Comparison of ENCODE assay signal across 9 cellular contexts in genomic region chr19:1045247-1045603, GRCh38. TPM values are rescaled to one million over a fixed set of nuclear protein-coding genes. Genes with fewer than 3 reads are reported as not detected.
DNase-seq lines count a peak whose midpoint lies in the region; ATAC-seq and TF ChIP-seq lines count a peak whose summit lies in the region.
"Had no signal": no experiment of that assay in that cellular context is flagged by ENCODE, and none has a peak within 500 bp of the region (broad histone marks: within the 10 kb centered on the region; RNA-seq: fewer than 3 reads in every experiment).

No MANE protein-coding gene starts in this region.

- H3K4me1 ChIP-seq in colonic mucosa = peaks cover 19% of the 10 kb centered on the region

- H3K4me1 Mint-ChIP-seq in stimulated activated memory B cell treated with anti-CD40 and anti-IgM and Interleukin-4, amounts not matched to agents 10 μg/mL and 1 μg/mL and 100 μg/mL, for 72 hours = peaks cover 24% of the 10 kb centered on the region

- no peaks in the 10 kb centered on the region for H3K36me3 ChIP-seq in colonic mucosa

- no peak overlapping the region for H3K4me3 Mint-ChIP-seq in stimulated activated memory B cell treated with anti-CD40 and anti-IgM and Interleukin-4, amounts not matched to agents 10 μg/mL and 1 μg/mL and 100 μg/mL, for 72 hours

- H3K4me3 ChIP-seq in colonic mucosa = no peak overlapping the region
- H3K4me3 ChIP-seq: SK-N-MC had no signal

- no peaks in the 10 kb centered on the region for H3K27me3 ChIP-seq in colonic mucosa

- in situ Hi-C loops in SK-MEL-5 (cut with HindIII; ENCODE audit: low pct_unique_long_range_greater_than_20kb, low sequenced_read_pairs) = no loop called here

- intact Hi-C loops in colonic mucosa (cut with DNase I) = no loop called here

- H3K9ac ChIP-seq in colonic mucosa (ENCODE audit: low read depth in 2 of 2, low read length in 2 of 2) = no peak overlapping the region

- peak; percentile 42 for ATAC-seq in stimulated activated memory B cell treated with anti-CD40 and anti-IgM and Interleukin-4, amounts not matched to agents 10 μg/mL and 1 μg/mL and 100 μg/mL, for 72 hours
- ATAC-seq in HG03457 (IDR thresholded peaks at IDR 0.05; ENCODE audit: unreplicated experiment) = no peak
- ATAC-seq in GM21619 (IDR thresholded peaks at IDR 0.05; ENCODE audit: unreplicated experiment) = no peak

- no peaks in the 10 kb centered on the region for H3K9me3 Mint-ChIP-seq in stimulated activated memory B cell treated with anti-CD40 and anti-IgM and Interleukin-4, amounts not matched to agents 10 μg/mL and 1 μg/mL and 100 μg/mL, for 72 hours

- DNase-seq in activated T-cell treated with anti-CD3 and anti-CD28 coated beads for 48 hours (ENCODE audit: low read depth) (peak; percentile 77), activated T-cell treated with anti-CD3 and anti-CD28 coated beads for 4 hours (no peak), SK-MEL-5 (ENCODE audit: low read depth, low spot score) (peak; percentile 46), colonic mucosa (peak; percentile 57), cortex of kidney (lab: John Stamatoyannopoulos, UW) (no peak)

- H3K9me3 ChIP-seq in colonic mucosa = no peaks in the 10 kb centered on the region

- TF ChIP-seq CTCF in colonic mucosa (IDR thresholded peaks at IDR 0.05) = no peak

- H3K36me3 Mint-ChIP-seq in stimulated activated memory B cell treated with anti-CD40 and anti-IgM and Interleukin-4, amounts not matched to agents 10 μg/mL and 1 μg/mL and 100 μg/mL, for 72 hours = peaks cover 26% of the 10 kb centered on the region

- H3K27ac Mint-ChIP-seq in stimulated activated memory B cell treated with anti-CD40 and anti-IgM and Interleukin-4, amounts not matched to agents 10 μg/mL and 1 μg/mL and 100 μg/mL, for 72 hours = no peak overlapping the region

- H3K27ac ChIP-seq in colonic mucosa = no peak overlapping the region
- H3K27ac ChIP-seq: SK-N-MC had no signal

- no peaks in the 10 kb centered on the region for H3K27me3 Mint-ChIP-seq in stimulated activated memory B cell treated with anti-CD40 and anti-IgM and Interleukin-4, amounts not matched to agents 10 μg/mL and 1 μg/mL and 100 μg/mL, for 72 hours

RNA-seq across cellular contexts. Expression of gene ABCA7, which starts 5.3 kb away (rescaled TPM):
- 2.3 and 3.3 TPM in 2 replicates for total RNA-seq in SK-MEL-5 (2014; rRNA removed; shearing (Covaris generic))
- polyA plus RNA-seq in SK-MEL-5 (2015; cell fraction: cytosol; rRNA removed) = 4.8 and 15.0 TPM in 2 replicates
- polyA plus RNA-seq in SK-MEL-5 (2015; cell fraction: nucleus; rRNA removed) = 23.6 and 35.8 TPM in 2 replicates
- 10 to 100 TPM; 23.9 to 31.6 TPM for total RNA-seq in colonic mucosa

RNA-seq across cellular contexts. Expression of gene CNN2, which starts 18.8 kb away (rescaled TPM):
- total RNA-seq in SK-MEL-5 (2014; rRNA removed; shearing (Covaris generic)) = 11.7 and 12.1 TPM in 2 replicates
- 22.2 and 23.9 TPM in 2 replicates for polyA plus RNA-seq in SK-MEL-5 (2015; cell fraction: cytosol; rRNA removed)
- 5.0 and 5.9 TPM in 2 replicates for polyA plus RNA-seq in SK-MEL-5 (2015; cell fraction: nucleus; rRNA removed)
- total RNA-seq in colonic mucosa = 100 to 1,000 TPM; 108 to 132 TPM

RNA-seq across cellular contexts. Expression of gene ARHGAP45, which starts 21.7 kb away (rescaled TPM):
- 3.3 and 4.9 TPM in 2 replicates for total RNA-seq in SK-MEL-5 (2014; rRNA removed; shearing (Covaris generic))
- polyA plus RNA-seq in SK-MEL-5 (2015; cell fraction: cytosol; rRNA removed) = 1.7 and 2.3 TPM in 2 replicates
- polyA plus RNA-seq in SK-MEL-5 (2015; cell fraction: nucleus; rRNA removed) = 1.2 and 3.1 TPM in 2 replicates
- total RNA-seq in colonic mucosa = 10 to 100 TPM; 27.4 to 37.9 TPM

RNA-seq across cellular contexts. Expression of gene RNU6-2, which starts 23.9 kb away (rescaled TPM):
- total RNA-seq in SK-MEL-5 (2014; rRNA removed; shearing (Covaris generic)) = not detected in 2 replicates
- not detected in 2 replicates for polyA plus RNA-seq in SK-MEL-5 (2015; cell fraction: cytosol; rRNA removed)
- polyA plus RNA-seq in SK-MEL-5 (2015; cell fraction: nucleus; rRNA removed) = not detected in 2 replicates
- total RNA-seq in colonic mucosa = not detected

RNA-seq across cellular contexts. Expression of gene TMEM259, which starts 24.3 kb away (rescaled TPM):
- total RNA-seq in SK-MEL-5 (2014; rRNA removed; shearing (Covaris generic)) = 44.8 and 51.8 TPM in 2 replicates
- polyA plus RNA-seq in SK-MEL-5 (2015; cell fraction: cytosol; rRNA removed) = 91.1 and 104 TPM in 2 replicates
- 1,457 and 1,498 TPM in 2 replicates for polyA plus RNA-seq in SK-MEL-5 (2015; cell fraction: nucleus; rRNA removed)
- 100 to 1,000 TPM; 170 to 235 TPM for total RNA-seq in colonic mucosa

Comparison
In these comparisons a context has a peak if more than half of its experiments do, and no peak if none do; other contexts are left out.
1. DNase-seq: peak in activated T-cell treated with anti-CD3 and anti-CD28 coated beads for 48 hours (single experiment), SK-MEL-5 (single experiment) and colonic mucosa (single experiment); none in activated T-cell treated with anti-CD3 and anti-CD28 coated beads for 4 hours (single experiment) and cortex of kidney (single experiment).